ENCODE assay signal across 18 cellular contexts in genomic region chr12:15716566-15716965, GRCh38.
"Had no signal": no experiment of that assay in that cellular context is flagged by ENCODE, and none has a peak within 500 bp of the region (broad histone marks: within the 10 kb centered on the region; RNA-seq: fewer than 3 reads in every experiment).

No MANE protein-coding gene starts in this region.

- H3K27me3 ChIP-seq: right atrium auricular region, tibial nerve had no signal

- H3K36me3 ChIP-seq: prostate gland, right atrium auricular region, tibial nerve, WERI-Rb-1 had no signal

- H3K27ac ChIP-seq: prostate gland, right atrium auricular region, WERI-Rb-1 had no signal

- H3K9me3 ChIP-seq: prostate gland, right atrium auricular region, tibial nerve had no signal

- H3K4me1 ChIP-seq: prostate gland had no signal

- ATAC-seq: effector memory CD8-positive, alpha-beta T cell; left ventricle myocardium superior; stimulated activated naive CD8-positive, alpha-beta T cell treated with anti-CD3 and anti-CD28 coated beads, Interleukin-15, Interleukin-2, amounts not matched to agents 100 U/mL and 50 U/mL, for 24 hours had no signal

- FAIRE-seq: frontal cortex, kidney, urothelium cell line had no signal

- H3K4me3 ChIP-seq: prostate gland, right atrium auricular region, tibial nerve had no signal

- DNase-seq: activated CD4-positive, alpha-beta T cell treated with anti-CD3 and anti-CD28 coated beads for 1 hour; activated CD4-positive, alpha-beta T cell treated with anti-CD3 and anti-CD28 coated beads, Interleukin-2, amount 50 U/mL, for 48 hours; activated T-cell treated with anti-CD3 and anti-CD28 coated beads for 4 hours; effector memory CD8-positive, alpha-beta T cell; head of caudate nucleus; kidney; left ventricle myocardium superior; nephron progenitor cell; nucleus accumbens; stimulated activated CD4-positive, alpha-beta T cell treated with anti-CD3 and anti-CD28 coated beads, Interleukin-2, amount 100 ng/mL, for 24 hours; stimulated activated naive CD8-positive, alpha-beta T cell treated with anti-CD3 and anti-CD28 coated beads, Interleukin-15, Interleukin-2, amounts not matched to agents 100 U/mL and 50 U/mL, for 24 hours; T-helper 2 cell; WERI-Rb-1 had no signal
